20 cellular contexts compared by ENCODE assay signal in the genomic region with DNA sequence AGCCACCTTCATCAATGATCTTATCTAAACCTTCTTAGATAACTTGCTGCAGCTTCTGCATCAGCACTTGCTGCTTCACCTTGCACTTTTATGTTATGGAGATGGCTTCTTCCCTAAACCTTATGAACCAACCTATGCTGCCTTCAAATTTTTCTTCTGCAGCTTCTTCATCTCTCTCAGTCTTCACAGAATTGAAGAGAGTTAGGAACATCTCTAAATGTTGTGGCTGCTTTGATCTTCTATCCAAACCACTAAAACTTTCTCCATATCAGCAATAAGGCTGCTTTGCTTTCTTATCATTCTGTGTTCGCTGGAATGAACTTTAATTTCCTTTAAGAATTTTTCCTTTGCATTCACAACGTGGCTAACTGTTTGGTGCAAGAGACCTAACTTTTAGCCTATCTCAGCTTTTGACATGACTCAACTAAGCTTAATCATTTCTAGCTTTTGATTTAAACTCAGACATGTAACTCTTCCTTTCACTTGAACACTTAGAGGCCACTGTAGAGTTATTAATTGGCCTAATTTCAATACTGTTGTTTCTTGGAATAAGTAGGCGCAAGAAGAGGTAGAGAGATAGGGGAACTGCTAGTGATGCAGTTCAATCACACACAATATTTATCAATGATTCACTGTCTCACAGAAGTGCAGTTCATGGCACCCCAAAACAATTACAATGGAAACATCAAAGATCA. TPM values are rescaled to one million over a fixed set of nuclear protein-coding genes. Genes with fewer than 3 reads are reported as not detected.
"Had no signal": no experiment of that assay in that cellular context is flagged by ENCODE, and none has a peak within 500 bp of the region (broad histone marks: within the 10 kb centered on the region; RNA-seq: fewer than 3 reads in every experiment).

No MANE protein-coding gene starts in this region.

- H3K27ac ChIP-seq: brain microvascular endothelial cell, colonic mucosa, gastrocnemius medialis, left lung, ovary, psoas muscle, testis had no signal

- DNase-seq: activated CD4-positive, alpha-beta T cell treated with anti-CD3 and anti-CD28 coated beads, Interleukin-2, amount 50 U/mL, for 48 hours; activated CD4-positive, CD25-positive, alpha-beta regulatory T cell; activated CD8-positive, alpha-beta memory T cell treated with anti-CD3 and anti-CD28 coated beads, Interleukin-2, amount 50 U/mL, for 48 hours; activated effector memory CD4-positive, alpha-beta T cell treated with Interleukin-2 at 50 U/mL for 16 hours; aorta; brain microvascular endothelial cell; central memory CD4-positive, alpha-beta T cell; colonic mucosa; gastrocnemius medialis; head of caudate nucleus; left lung; mucosa of descending colon; naive B cell; ovary; psoas muscle; right cardiac atrium; T1000; testis had no signal

- H3K27me3 Mint-ChIP-seq: naive B cell, type B pancreatic cell had no signal

- ATAC-seq: gastrocnemius medialis, left lung, mucosa of descending colon, psoas muscle, right cardiac atrium had no signal

- H3K4me3 Mint-ChIP-seq: naive B cell, type B pancreatic cell had no signal

- H3K4me1 ChIP-seq: colonic mucosa, gastrocnemius medialis, left lung, psoas muscle, testis had no signal

- H3K4me3 ChIP-seq: colonic mucosa, gastrocnemius medialis, left lung, mucosa of descending colon, ovary, psoas muscle, testis had no signal

- H3K36me3 ChIP-seq: colonic mucosa, ovary had no signal

- H3K9me3 ChIP-seq: colonic mucosa, gastrocnemius medialis, testis had no signal

- H3K27ac Mint-ChIP-seq: naive B cell, type B pancreatic cell had no signal

- H3K27me3 ChIP-seq: brain microvascular endothelial cell, colonic mucosa, gastrocnemius medialis, left lung, testis had no signal

RNA-seq across cellular contexts. Expression of gene CORIN, which starts 36.2 kb away (rescaled TPM):
- total RNA-seq: kidney epithelial cell had no signal
